ENCODE assay signal across 8 cellular contexts in the genomic region with DNA sequence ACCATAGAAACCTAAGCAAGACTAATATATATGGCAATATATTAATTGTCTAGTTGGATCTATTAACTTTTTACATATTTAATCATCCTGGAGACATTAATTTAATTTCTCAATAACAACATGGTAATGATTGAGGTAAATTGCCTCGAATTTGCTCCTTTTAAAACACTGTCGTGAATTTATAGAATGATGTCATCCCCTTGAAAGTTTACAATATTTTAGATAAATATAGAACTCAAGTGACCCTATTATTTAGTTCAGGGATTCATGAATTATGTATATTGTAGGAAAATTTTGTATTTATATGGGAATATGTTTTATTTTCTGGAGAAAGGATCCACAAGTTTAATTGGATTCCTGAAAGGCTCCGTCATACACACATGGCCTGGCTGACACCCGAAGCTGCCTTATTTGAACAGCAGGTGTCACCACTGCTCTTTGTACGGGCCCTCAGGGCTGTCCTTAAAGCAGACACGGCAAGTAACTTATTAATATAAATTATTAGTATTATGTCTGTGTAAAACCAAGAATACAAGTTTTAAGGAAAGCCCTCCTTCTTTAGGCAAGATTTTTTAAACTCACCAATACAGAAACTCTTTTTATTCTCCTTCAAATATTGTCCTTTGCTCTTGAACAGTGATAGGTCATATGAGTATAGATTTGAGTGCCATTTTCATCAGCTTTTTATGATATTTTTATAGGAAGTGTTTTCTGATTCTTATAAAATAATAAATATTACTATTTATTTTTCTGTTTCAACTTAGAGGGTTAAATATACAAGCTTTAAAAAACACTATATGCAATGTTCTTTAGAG. TPM values are rescaled to one million over a fixed set of nuclear protein-coding genes. Genes with fewer than 3 reads are reported as not detected.
DNase-seq lines count a peak whose midpoint lies in the region; ATAC-seq and TF ChIP-seq lines count a peak whose summit lies in the region.

No MANE protein-coding gene starts in this region.

- H3K4me3 ChIP-seq in CD8-positive, alpha-beta memory T cell (ENCODE audit: low read length) = no peak overlapping the region
- no peak overlapping the region for H3K4me3 ChIP-seq in effector memory CD4-positive, alpha-beta T cell (ENCODE audit: insufficient read depth, low read depth, low read length, poor library complexity, severe bottlenecking)

- peaks cover 0 to 1% of the 10 kb centered on the region in 2 donors for H3K27me3 Mint-ChIP-seq in CD8-positive, alpha-beta memory T cell
- peaks cover 1% of the 10 kb centered on the region for H3K27me3 Mint-ChIP-seq in activated CD8-positive, alpha-beta T cell treated with anti-CD3 and anti-CD28 coated beads for 36 hours

- peak overlapping the region in 4 of 8 donors; percentile 49 to 77 (median 68) for H3K27ac Mint-ChIP-seq in CD8-positive, alpha-beta memory T cell
- no peak overlapping the region for H3K27ac Mint-ChIP-seq in activated CD8-positive, alpha-beta T cell treated with anti-CD3 and anti-CD28 coated beads for 36 hours

- peaks cover 7% of the 10 kb centered on the region for H3K36me3 ChIP-seq in CD8-positive, alpha-beta memory T cell (ENCODE audit: insufficient read depth, low read length)
- peaks cover 7% of the 10 kb centered on the region for H3K36me3 ChIP-seq in effector memory CD4-positive, alpha-beta T cell (ENCODE audit: control insufficient read depth, insufficient read depth, low read length)

- H3K9me3 Mint-ChIP-seq in CD8-positive, alpha-beta memory T cell = no peaks in the 10 kb centered on the region
- H3K9me3 Mint-ChIP-seq in activated CD8-positive, alpha-beta T cell treated with anti-CD3 and anti-CD28 coated beads for 36 hours = no peaks in the 10 kb centered on the region

- CTCF ChIA-PET in CD8-positive, alpha-beta memory T cell (lab: Charles Lee) = interaction anchor here (0.6 to 2.6 kb wide), 5 partner anchors 67 to 824 kb away, joined by 4 to 11 read pairs (median 4); no protein-coding TSS in a partner anchor
- CTCF ChIA-PET in activated CD8-positive, alpha-beta T cell treated with anti-CD3 and anti-CD28 coated beads for 36 hours (lab: Charles Lee) = interaction anchor here (0.7 to 7.5 kb wide), 13 partner anchors 15 to 824 kb away, joined by 3 to 209 read pairs (median 5); a partner anchor contains a TSS

- intact Hi-C loops in activated CD8-positive, alpha-beta T cell treated with anti-CD3 and anti-CD28 coated beads for 36 hours (cut with micrococcal nuclease) = loop anchor here (2.0 to 10.0 kb wide), 2 partner anchors 67 to 823 kb away; a partner anchor contains a TSS

- no peak overlapping the region for H3K27ac ChIP-seq in CD8-positive, alpha-beta memory T cell (ENCODE audit: low read depth, low read length)
- H3K27ac ChIP-seq in effector memory CD4-positive, alpha-beta T cell (ENCODE audit: insufficient read depth, low read length, poor library complexity, severe bottlenecking) = no peak overlapping the region

- H3K27me3 ChIP-seq in CD8-positive, alpha-beta memory T cell (ENCODE audit: insufficient read depth, low read length, poor library complexity, severe bottlenecking) = no peaks in the 10 kb centered on the region
- H3K27me3 ChIP-seq in effector memory CD4-positive, alpha-beta T cell (replicated peaks; ENCODE audit: control insufficient read depth, insufficient read depth, low read length, poor library complexity, severe bottlenecking) = no peaks in the 10 kb centered on the region

- DNase-seq in CD8-positive, alpha-beta memory T cell = peak; percentile 47 to 82 (median 62)
- DNase-seq in NCI-H748 treated with DMSO at 0.1 percent for 48 hours (lab: John Stamatoyannopoulos, UW) (peak; percentile 40), middle frontal gyrus (ENCODE audit: extremely low spot score, low spot score) (peak; percentile 69)
- peak; percentile 81 for DNase-seq in activated CD8-positive, alpha-beta T cell treated with anti-CD3 and anti-CD28 coated beads for 36 hours
- peak; percentile 40 to 62 (median 51) for DNase-seq in effector memory CD4-positive, alpha-beta T cell
- peak; percentile 46 for DNase-seq in stimulated activated CD8-positive, alpha-beta memory T cell treated with anti-CD3 and anti-CD28 coated beads, Interleukin-4, amount 100 ng/mL, for 24 hours (ENCODE audit: low read depth)

- ATAC-seq in GM19395 (IDR thresholded peaks at IDR 0.05; ENCODE audit: unreplicated experiment) (peak; percentile 58), HG03460 (IDR thresholded peaks at IDR 0.05; ENCODE audit: unreplicated experiment) (peak; percentile 49)
- peak; percentile 50 for ATAC-seq in activated CD8-positive, alpha-beta T cell treated with anti-CD3 and anti-CD28 coated beads for 36 hours

- peaks cover 25% of the 10 kb centered on the region for H3K4me1 ChIP-seq in CD8-positive, alpha-beta memory T cell (ENCODE audit: insufficient read depth, low read length)
- H3K4me1 ChIP-seq in effector memory CD4-positive, alpha-beta T cell (ENCODE audit: control insufficient read depth, insufficient read depth, low read length, poor library complexity, severe bottlenecking) = peaks cover 15% of the 10 kb centered on the region

- H3K4me3 Mint-ChIP-seq in CD8-positive, alpha-beta memory T cell = peak overlapping the region in 1 of 7 donors; percentile 43
- no peak overlapping the region for H3K4me3 Mint-ChIP-seq in activated CD8-positive, alpha-beta T cell treated with anti-CD3 and anti-CD28 coated beads for 36 hours

- H3K9me3 ChIP-seq in CD8-positive, alpha-beta memory T cell (ENCODE audit: low read length) = no peaks in the 10 kb centered on the region
- no peaks in the 10 kb centered on the region for H3K9me3 ChIP-seq in effector memory CD4-positive, alpha-beta T cell (ENCODE audit: control insufficient read depth, low read length)

- H3K36me3 Mint-ChIP-seq in CD8-positive, alpha-beta memory T cell = peaks cover 0 to 19% (median 4%) of the 10 kb centered on the region in 3 donors
- peaks cover 7% of the 10 kb centered on the region for H3K36me3 Mint-ChIP-seq in activated CD8-positive, alpha-beta T cell treated with anti-CD3 and anti-CD28 coated beads for 36 hours (ENCODE audit: low read depth)

- peak; percentile 86 for TF ChIP-seq CTCF in activated CD8-positive, alpha-beta T cell treated with anti-CD3 and anti-CD28 coated beads for 36 hours (IDR thresholded peaks at IDR 0.05)

- peaks cover 24 to 41% (median 33%) of the 10 kb centered on the region in 3 donors for H3K4me1 Mint-ChIP-seq in CD8-positive, alpha-beta memory T cell
- peaks cover 17% of the 10 kb centered on the region for H3K4me1 Mint-ChIP-seq in activated CD8-positive, alpha-beta T cell treated with anti-CD3 and anti-CD28 coated beads for 36 hours (ENCODE audit: low read depth)

- POLR2A ChIA-PET in CD8-positive, alpha-beta memory T cell (lab: Charles Lee) = no interaction called here
- POLR2A ChIA-PET in activated CD8-positive, alpha-beta T cell treated with anti-CD3 and anti-CD28 coated beads for 36 hours (lab: Charles Lee) = no interaction called here

RNA-seq across cellular contexts. Expression of a gene that starts 1.9 kb away (rescaled TPM):
- 100 to 1,000 TPM; 136 to 139 TPM for total RNA-seq in CD8-positive, alpha-beta memory T cell
- polyA plus RNA-seq in CD8-positive, alpha-beta memory T cell = 79.6 TPM
- total RNA-seq in activated CD8-positive, alpha-beta T cell treated with anti-CD3 and anti-CD28 coated beads for 36 hours = 100 to 1,000 TPM; 114 to 121 TPM

RNA-seq across cellular contexts. Expression of a gene that starts 10.7 kb away (rescaled TPM):
- not detected for total RNA-seq in CD8-positive, alpha-beta memory T cell
- not detected for polyA plus RNA-seq in CD8-positive, alpha-beta memory T cell
- total RNA-seq in activated CD8-positive, alpha-beta T cell treated with anti-CD3 and anti-CD28 coated beads for 36 hours = not detected

RNA-seq across cellular contexts. Expression of a gene that starts 38.5 kb away (rescaled TPM):
- not detected for total RNA-seq in CD8-positive, alpha-beta memory T cell
- not detected for polyA plus RNA-seq in CD8-positive, alpha-beta memory T cell
- not detected for total RNA-seq in activated CD8-positive, alpha-beta T cell treated with anti-CD3 and anti-CD28 coated beads for 36 hours
